27 cellular contexts compared by ENCODE assay signal in the genomic region with DNA sequence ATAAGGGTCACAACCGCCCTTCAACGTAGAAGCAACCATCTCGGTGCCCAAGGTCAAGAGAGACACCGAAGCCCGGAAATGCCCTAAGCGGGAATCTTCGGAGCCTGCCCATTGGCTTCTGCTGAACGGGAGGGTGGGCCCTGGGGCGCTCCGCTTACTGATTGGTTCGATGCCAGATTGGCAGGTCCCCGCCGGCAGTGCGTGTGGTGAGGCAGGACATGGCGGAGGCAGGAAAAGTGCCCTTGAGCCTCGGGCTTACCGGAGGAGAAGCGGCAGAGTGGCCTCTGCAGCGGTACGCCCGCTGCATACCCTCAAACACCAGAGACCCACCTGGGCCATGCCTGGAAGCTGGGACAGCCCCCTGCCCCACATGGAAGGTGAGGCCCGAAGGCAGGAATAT. TPM values are rescaled to one million over a fixed set of nuclear protein-coding genes. Genes with fewer than 3 reads are reported as not detected.
"Had no signal": no experiment of that assay in that cellular context is flagged by ENCODE, and none has a peak within 500 bp of the region (broad histone marks: within the 10 kb centered on the region; RNA-seq: fewer than 3 reads in every experiment).

A gene with protein sequence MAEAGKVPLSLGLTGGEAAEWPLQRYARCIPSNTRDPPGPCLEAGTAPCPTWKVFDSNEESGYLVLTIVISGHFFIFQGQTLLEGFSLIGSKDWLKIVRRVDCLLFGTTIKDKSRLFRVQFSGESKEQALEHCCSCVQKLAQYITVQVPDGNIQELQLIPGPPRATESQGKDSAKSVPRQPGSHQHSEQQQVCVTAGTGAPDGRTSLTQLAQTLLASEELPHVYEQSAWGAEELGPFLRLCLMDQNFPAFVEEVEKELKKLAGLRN (plus strand): TSS at position 197 of the 400 bp plus-strand sequence. CDS start 22 bp downstream, at position 219.

- H3K4me1 ChIP-seq: SJSA1 had no signal

- H3K27me3 ChIP-seq: brain microvascular endothelial cell had no signal

- H3K27ac ChIP-seq: brain microvascular endothelial cell, SJSA1 had no signal

- FAIRE-seq: TTC549 had no signal

- H3K36me3 ChIP-seq: brain microvascular endothelial cell, SJSA1 had no signal

- H3K4me2 ChIP-seq: SK-N-SH had no signal

- ATAC-seq: activated CD8-positive, alpha-beta memory T cell treated with anti-CD3 and anti-CD28 coated beads, Interleukin-2, amount 10 ng/mL, durations not matched to agents 7 days and 5 days; activated naive CD8-positive, alpha-beta T cell treated with anti-CD3 and anti-CD28 coated beads, Interleukin-2, amount 50 U/mL, for 24 hours; Panc1 had no signal

- DNase-seq: activated B cell treated with CpG ODN at 0.5 μM for 24 hours; activated CD4-positive, alpha-beta memory T cell treated with anti-CD3 and anti-CD28 coated beads, Interleukin-2, amount 10 ng/mL, durations not matched to agents 7 days and 5 days; activated CD4-positive, alpha-beta T cell treated with anti-CD3 and anti-CD28 coated beads for 1 hour; activated CD4-positive, alpha-beta T cell treated with anti-CD3 and anti-CD28 coated beads for 48 hours; activated CD8-positive, alpha-beta memory T cell treated with anti-CD3 and anti-CD28 coated beads for 24 hours; activated CD8-positive, alpha-beta memory T cell treated with anti-CD3 and anti-CD28 coated beads, Interleukin-2, amount 10 ng/mL, durations not matched to agents 7 days and 5 days; activated CD8-positive, alpha-beta memory T cell treated with anti-CD3 and anti-CD28 coated beads, Interleukin-2, amount 50 U/mL, for 48 hours; activated effector memory CD4-positive, alpha-beta T cell treated with Interleukin-2 at 50 U/mL for 16 hours; activated naive CD4-positive, alpha-beta T cell treated with anti-CD3 and anti-CD28 coated beads, Interleukin-2, amount 10 ng/mL, durations not matched to agents 7 days and 5 days; activated naive CD8-positive, alpha-beta T cell treated with anti-CD3 and anti-CD28 coated beads, Interleukin-2, amount 50 U/mL, for 24 hours; activated T-cell treated with anti-CD3 and anti-CD28 coated beads, Interleukin-2, amount 50 U/mL, for 48 hours; brain microvascular endothelial cell; central memory CD4-positive, alpha-beta T cell; NCI-H1105; NCI-H1417 treated with DMSO at 0.1 percent for 48 hours; NCI-H1930; NCI-H345; RPMI8226; SHP77 treated with DMSO at 0.1 percent for 48 hours; SK-N-SH had no signal

- H3K9ac ChIP-seq: SK-N-SH had no signal

- H3K4me3 ChIP-seq: SJSA1 had no signal

- H3K9me3 ChIP-seq: SJSA1, SK-N-SH had no signal

RNA-seq across cellular contexts. Expression of the gene that starts here (rescaled TPM):
- total RNA-seq: activated B cell treated with CpG ODN at 0.5 μM for 24 hours; activated CD4-positive, alpha-beta memory T cell treated with anti-CD3 and anti-CD28 coated beads, Interleukin-2, amount 10 ng/mL, durations not matched to agents 7 days and 5 days; activated CD8-positive, alpha-beta memory T cell treated with anti-CD3 and anti-CD28 coated beads, Interleukin-2, amount 10 ng/mL, durations not matched to agents 7 days and 5 days; aorta; cerebellum; MCF 10A; NCI-H460; SJSA1 had no signal
- polyA plus RNA-seq: aorta, SK-N-SH had no signal
